ENCODE assay signal across 1 cellular context in the genomic region with DNA sequence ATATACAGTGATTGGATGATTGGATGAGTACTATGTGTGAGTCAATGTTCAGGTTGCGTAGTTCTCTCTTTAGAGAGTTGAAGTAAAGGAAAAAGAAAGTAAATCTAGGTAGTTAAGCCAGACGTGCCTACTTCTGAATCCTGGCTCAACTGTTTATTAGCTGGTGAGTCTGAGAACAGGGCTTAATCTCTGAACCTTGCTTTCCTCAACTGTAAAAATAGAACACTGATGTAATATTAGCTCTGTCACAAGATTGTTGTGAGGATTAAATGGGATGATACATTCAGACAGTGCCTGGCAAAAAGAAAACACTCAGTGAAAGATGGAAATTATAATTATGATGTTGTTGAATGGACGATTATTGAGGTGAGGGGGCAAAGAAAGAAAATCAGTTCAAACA.
TF ChIP-seq lines count a peak whose summit lies in the region.

No MANE protein-coding gene starts in this region.

TF ChIP-seq in IMR-90, 13 proteins besides CTCF, POLR2A, EP300 and RAD21 (continued from another document):
- TF ChIP-seq FOS (IDR thresholded peaks at IDR 0.05; ENCODE audit: low read depth, low read length) (no peak), CHD1 (IDR thresholded peaks at IDR 0.05; ENCODE audit: low read depth, low read length) (no peak)
TF ChIP-seq in IMR-90: peak in this region for 0.
